In the genomic region with DNA sequence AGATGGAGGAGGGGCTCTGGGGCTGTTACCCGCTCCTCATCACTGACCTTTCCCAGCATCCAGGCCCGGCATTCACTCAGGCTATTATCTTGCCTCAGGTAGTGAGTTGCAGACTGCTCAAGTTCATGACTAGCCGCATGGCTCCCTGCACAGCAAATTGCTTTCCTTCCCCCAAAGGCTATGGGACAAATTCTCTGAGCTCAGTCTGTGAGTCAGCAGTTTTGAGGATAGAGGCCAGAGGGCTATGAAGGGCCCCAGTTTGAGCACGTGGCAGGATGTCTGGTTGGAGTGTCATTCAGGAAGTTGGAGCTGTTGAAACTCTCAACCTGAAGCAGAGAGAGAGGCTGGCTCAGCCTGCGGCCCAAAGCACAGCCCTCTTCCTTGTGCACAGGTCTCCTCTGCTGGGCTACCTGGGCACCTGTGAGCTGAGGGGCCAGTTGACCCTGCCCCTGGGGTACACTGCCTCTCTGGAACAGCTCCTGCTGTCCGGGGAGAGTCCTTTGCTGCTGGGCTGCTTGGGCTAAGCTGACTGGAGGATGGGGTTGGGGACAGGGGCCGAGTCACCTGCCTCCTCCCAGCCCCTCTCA, we compare ENCODE assay signal across 1 cellular context.
A peak's percentile ranks its signal among the peaks of the same experiment; 100 is the strongest.
TF ChIP-seq lines count a peak whose summit lies in the region.

No MANE protein-coding gene starts in this region.

TF ChIP-seq in liver, 16 proteins besides CTCF, POLR2A, EP300 and RAD21 (continued from another document):
- TF ChIP-seq REST (IDR thresholded peaks at IDR 0.05) (peak; percentile 74), FOXA2 (IDR thresholded peaks at IDR 0.05) (no peak)
TF ChIP-seq in liver: peak in this region for 8.
